8 cellular contexts compared by ENCODE assay signal in the genomic region with DNA sequence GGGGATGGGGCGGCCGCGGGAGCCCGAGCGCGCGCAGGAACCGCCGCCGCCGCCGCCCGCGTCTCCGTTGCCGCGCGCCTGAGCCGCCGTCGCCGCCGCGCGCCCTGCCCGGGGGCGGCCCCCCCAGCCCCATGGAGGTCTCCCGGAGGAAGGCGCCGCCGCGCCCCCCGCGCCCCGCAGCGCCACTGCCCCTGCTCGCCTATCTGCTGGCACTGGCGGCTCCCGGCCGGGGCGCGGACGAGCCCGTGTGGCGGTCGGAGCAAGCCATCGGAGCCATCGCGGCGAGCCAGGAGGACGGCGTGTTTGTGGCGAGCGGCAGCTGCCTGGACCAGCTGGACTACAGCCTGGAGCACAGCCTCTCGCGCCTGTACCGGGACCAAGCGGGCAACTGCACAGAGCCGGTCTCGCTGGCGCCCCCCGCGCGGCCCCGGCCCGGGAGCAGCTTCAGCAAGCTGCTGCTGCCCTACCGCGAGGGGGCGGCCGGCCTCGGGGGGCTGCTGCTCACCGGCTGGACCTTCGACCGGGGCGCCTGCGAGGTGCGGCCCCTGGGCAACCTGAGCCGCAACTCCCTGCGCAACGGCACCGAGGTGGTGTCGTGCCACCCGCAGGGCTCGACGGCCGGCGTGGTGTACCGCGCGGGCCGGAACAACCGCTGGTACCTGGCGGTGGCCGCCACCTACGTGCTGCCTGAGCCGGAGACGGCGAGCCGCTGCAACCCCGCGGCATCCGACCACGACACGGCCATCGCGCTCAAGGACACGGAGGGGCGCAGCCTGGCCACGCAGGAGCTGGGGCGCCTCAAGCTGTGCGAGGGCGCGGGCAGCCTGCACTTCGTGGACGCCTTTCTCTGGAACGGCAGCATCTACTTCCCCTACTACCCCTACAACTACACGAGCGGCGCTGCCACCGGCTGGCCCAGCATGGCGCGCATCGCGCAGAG. TPM values are rescaled to one million over a fixed set of nuclear protein-coding genes. Genes with fewer than 3 reads are reported as not detected.
DNase-seq lines count a peak whose midpoint lies in the region; ATAC-seq and TF ChIP-seq lines count a peak whose summit lies in the region.

No MANE protein-coding gene starts in this region.

- H3K9ac ChIP-seq in neural progenitor cell, result no peak overlapping the region

- no peaks in the 10 kb centered on the region for H3K36me3 ChIP-seq in neural progenitor cell

- H2AFZ ChIP-seq in neural progenitor cell (replicated peaks), result peak overlapping the region; percentile 67

- TF ChIP-seq CTCF in fibroblast of pulmonary artery (IDR thresholded peaks at IDR 0.05; ENCODE audit: low read length, missing control alignments), result no peak
- TF ChIP-seq CTCF in neural progenitor cell (IDR thresholded peaks at IDR 0.05), result peak; percentile 65

- peaks cover 72% of the 10 kb centered on the region for H3K4me1 Mint-ChIP-seq in neural progenitor cell

- no peak overlapping the region for H3K27ac Mint-ChIP-seq in neural progenitor cell

- peak overlapping the region; percentile 87 for H3K4me2 ChIP-seq in neural progenitor cell

- peaks cover 42% of the 10 kb centered on the region for H3F3A ChIP-seq in neural progenitor cell (ENCODE audit: low read depth)

- peaks cover 15% of the 10 kb centered on the region for H3K27me3 Mint-ChIP-seq in neural progenitor cell (ENCODE audit: insufficient read depth, low read depth)

- peaks cover 33% of the 10 kb centered on the region for H4K20me1 ChIP-seq in neural progenitor cell (ENCODE audit: low read depth)

- H3K4me1 ChIP-seq in neural progenitor cell, result peaks cover 10% of the 10 kb centered on the region

- no peak overlapping the region for H3K27ac ChIP-seq in neural progenitor cell

- H3K27me3 ChIP-seq in neural progenitor cell, result peaks cover 79% of the 10 kb centered on the region

- H3K4me3 ChIP-seq in fibroblast of pulmonary artery (replicated peaks; ENCODE audit: low read depth, low read length) (peak overlapping the region; percentile 51), neural progenitor cell (peak overlapping the region; percentile 79)

- ATAC-seq in HG02588 (IDR thresholded peaks at IDR 0.05; ENCODE audit: unreplicated experiment), result peak; percentile 23

- DNase-seq in NCI-H2196 (lab: John Stamatoyannopoulos, UW; ENCODE audit: unreplicated experiment) (peak; percentile 9), NCI-H2196 treated with DMSO at 0.1 percent for 48 hours (lab: John Stamatoyannopoulos, UW; ENCODE audit: unreplicated experiment) (no peak), NCI-H146 treated with DMSO at 0.1 percent for 48 hours (lab: John Stamatoyannopoulos, UW; ENCODE audit: unreplicated experiment) (peak; percentile 14), activated T-cell treated with anti-CD3 and anti-CD28 coated beads for 48 hours (ENCODE audit: low read depth) (peak; percentile 38), fibroblast of pulmonary artery (ENCODE audit: low read depth) (peak; percentile 50), neural progenitor cell (ENCODE audit: low spot score) (peak; percentile 78), NAMALWA (ENCODE audit: low spot score) (no peak)

- H3K4me3 Mint-ChIP-seq in neural progenitor cell, result peak overlapping the region; percentile 96

- no peaks in the 10 kb centered on the region for H3K9me3 Mint-ChIP-seq in neural progenitor cell

- H3K36me3 Mint-ChIP-seq in neural progenitor cell, result peaks cover 3% of the 10 kb centered on the region

- no peaks in the 10 kb centered on the region for H3K9me3 ChIP-seq in neural progenitor cell (ENCODE audit: low read depth)

- H3K79me2 ChIP-seq in neural progenitor cell (ENCODE audit: low read depth), result no peaks in the 10 kb centered on the region

RNA-seq across cellular contexts. Expression of a gene that starts 0.7 kb away (rescaled TPM):
- 13.4 and 16.7 TPM in 2 replicates for total RNA-seq in neural progenitor cell (ENCODE audit: low replicate concordance)

Comparison
In these comparisons a context has a peak if more than half of its experiments do, and no peak if none do; other contexts are left out.
1. DNase-seq: peak in NCI-H2196 (single experiment), NCI-H146 treated with DMSO at 0.1 percent for 48 hours (single experiment), activated T-cell treated with anti-CD3 and anti-CD28 coated beads for 48 hours (single experiment), fibroblast of pulmonary artery (single experiment) and neural progenitor cell (single experiment); none in NCI-H2196 treated with DMSO at 0.1 percent for 48 hours (single experiment) and NAMALWA (single experiment).